ENCODE assay signal across 10 cellular contexts in the genomic region with DNA sequence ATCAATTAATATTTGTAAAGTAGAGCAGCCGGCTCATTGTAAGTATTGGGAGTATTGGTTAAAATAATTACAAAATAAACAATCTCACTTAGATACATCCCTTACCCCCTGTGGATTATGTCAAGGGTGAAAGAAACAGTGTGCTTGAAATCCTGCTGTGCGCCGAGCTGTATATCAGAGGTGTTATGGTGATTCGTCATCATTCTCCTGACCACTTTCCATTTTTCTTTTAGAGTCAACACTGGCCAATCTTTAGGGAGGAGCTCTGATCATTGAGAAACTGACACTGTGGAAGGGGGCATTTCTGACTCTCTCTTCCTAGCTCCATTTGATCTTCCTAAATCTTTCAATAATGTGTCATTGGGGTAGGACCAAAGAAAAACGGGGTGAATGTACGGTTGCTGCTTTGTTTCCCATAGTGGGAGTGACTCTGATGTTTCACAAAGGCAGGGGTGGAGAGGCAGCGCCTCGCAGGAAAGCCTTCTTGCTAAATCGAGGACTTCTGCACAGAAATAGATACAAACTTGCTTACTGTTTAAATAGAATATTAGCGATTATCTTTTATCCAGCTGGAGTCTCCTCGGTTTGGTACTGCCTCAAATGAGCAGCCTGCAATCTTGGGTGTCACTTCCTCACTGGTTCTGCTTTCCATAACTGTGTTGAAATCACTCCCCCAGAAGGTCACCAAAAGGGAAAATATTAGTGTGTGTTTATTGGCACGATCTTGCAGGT.
DNase-seq lines count a peak whose midpoint lies in the region; ATAC-seq and TF ChIP-seq lines count a peak whose summit lies in the region.
"Had no signal": no experiment of that assay in that cellular context is flagged by ENCODE, and none has a peak within 500 bp of the region (broad histone marks: within the 10 kb centered on the region; RNA-seq: fewer than 3 reads in every experiment).

No MANE protein-coding gene starts in this region.

- no peak overlapping the region for H2AFZ ChIP-seq in trophoblast cell (ENCODE audit: insufficient read depth, low read length, poor library complexity)

- H3K36me3 Mint-ChIP-seq in activated CD4-positive, alpha-beta T cell treated with anti-CD3 and anti-CD28 coated beads, Interleukin-2, amount 10 ng/mL, durations not matched to agents 24 days and 14 days (ENCODE audit: low read depth) = peaks cover 13% of the 10 kb centered on the region
- H3K36me3 Mint-ChIP-seq in IgD-negative memory B cell (peaks cover 26% of the 10 kb centered on the region), osteocyte (ENCODE audit: unreplicated experiment) (no peaks in the 10 kb centered on the region)
- H3K36me3 Mint-ChIP-seq in activated CD8-positive, alpha-beta T cell treated with anti-CD3 and anti-CD28 coated beads for 36 hours (ENCODE audit: low read depth) = peaks cover 36% of the 10 kb centered on the region

- peak; percentile 66 for ATAC-seq in activated CD8-positive, alpha-beta T cell treated with anti-CD3 and anti-CD28 coated beads for 36 hours
- ATAC-seq: PC-3 had no signal

- H3K27ac ChIP-seq in neutrophil (peak overlapping the region; percentile 75), trophoblast cell (ENCODE audit: low read depth, low read length) (no peak overlapping the region)
- H3K27ac ChIP-seq: cardiac muscle cell had no signal

- H3K79me1 ChIP-seq in trophoblast cell (ENCODE audit: low read length) = no peaks in the 10 kb centered on the region

- CTCF ChIA-PET in activated CD8-positive, alpha-beta T cell treated with anti-CD3 and anti-CD28 coated beads for 36 hours (lab: Charles Lee) = interaction anchor here (0.9 to 1.6 kb wide), 5 partner anchors 10 to 155 kb away, joined by 3 to 5 read pairs (median 3); no protein-coding TSS in a partner anchor

- POLR2A ChIA-PET in activated CD8-positive, alpha-beta T cell treated with anti-CD3 and anti-CD28 coated beads for 36 hours (lab: Charles Lee) = interaction anchor here (1.0 to 3.5 kb wide), 7 partner anchors 9 to 124 kb away, joined by 3 to 23 read pairs (median 4); partner anchors contain the start of gene PRKCB

- no peak overlapping the region for H2BK120ac ChIP-seq in trophoblast cell (ENCODE audit: insufficient read depth, low read length, poor library complexity)

- peaks cover 5% of the 10 kb centered on the region for H3K9me3 Mint-ChIP-seq in activated CD4-positive, alpha-beta T cell treated with anti-CD3 and anti-CD28 coated beads, Interleukin-2, amount 10 ng/mL, durations not matched to agents 24 days and 14 days
- H3K9me3 Mint-ChIP-seq in IgD-negative memory B cell = peaks cover 0 to 4% (median 0%) of the 10 kb centered on the region in 3 donors
- no peaks in the 10 kb centered on the region for H3K9me3 Mint-ChIP-seq in activated CD8-positive, alpha-beta T cell treated with anti-CD3 and anti-CD28 coated beads for 36 hours
- H3K9me3 Mint-ChIP-seq in osteocyte (ENCODE audit: unreplicated experiment) = no peaks in the 10 kb centered on the region

- no peak for DNase-seq in activated CD4-positive, alpha-beta T cell treated with anti-CD3 and anti-CD28 coated beads, Interleukin-2, amount 10 ng/mL, durations not matched to agents 24 days and 14 days
- no peak for DNase-seq in activated CD4-positive, alpha-beta T cell treated with anti-CD3 and anti-CD28 coated beads, Interleukin-2, amount 50 U/mL, for 48 hours
- DNase-seq in activated CD8-positive, alpha-beta T cell treated with anti-CD3 and anti-CD28 coated beads for 36 hours = peak; percentile 50
- DNase-seq in retina (no peak), trophoblast cell (no peak), osteocyte (ENCODE audit: extremely low spot score, unreplicated experiment) (no peak)
- DNase-seq: PC-3 had no signal

- H3K4ac ChIP-seq in trophoblast cell (ENCODE audit: low read depth, low read length) = no peak overlapping the region

- no peak overlapping the region for H3K14ac ChIP-seq in trophoblast cell (ENCODE audit: low read length)

- H3K9me3 ChIP-seq in neutrophil (no peaks in the 10 kb centered on the region), trophoblast cell (ENCODE audit: insufficient read depth, low read depth, low read length) (peaks cover 2% of the 10 kb centered on the region)

- no peak overlapping the region for H3K9ac ChIP-seq in trophoblast cell (ENCODE audit: low read length)

- H3K27ac Mint-ChIP-seq in activated CD4-positive, alpha-beta T cell treated with anti-CD3 and anti-CD28 coated beads, Interleukin-2, amount 10 ng/mL, durations not matched to agents 24 days and 14 days = peak overlapping the region; percentile 79
- H3K27ac Mint-ChIP-seq in IgD-negative memory B cell = peak overlapping the region; percentile 46 to 97 (median 60)
- peak overlapping the region; percentile 90 for H3K27ac Mint-ChIP-seq in activated CD8-positive, alpha-beta T cell treated with anti-CD3 and anti-CD28 coated beads for 36 hours
- no peak overlapping the region for H3K27ac Mint-ChIP-seq in osteocyte (ENCODE audit: unreplicated experiment)

- H3K27me3 Mint-ChIP-seq in activated CD4-positive, alpha-beta T cell treated with anti-CD3 and anti-CD28 coated beads, Interleukin-2, amount 10 ng/mL, durations not matched to agents 24 days and 14 days = no peaks in the 10 kb centered on the region
- H3K27me3 Mint-ChIP-seq in IgD-negative memory B cell = no peaks in the 10 kb centered on the region
- H3K27me3 Mint-ChIP-seq in activated CD8-positive, alpha-beta T cell treated with anti-CD3 and anti-CD28 coated beads for 36 hours = no peaks in the 10 kb centered on the region
- no peaks in the 10 kb centered on the region for H3K27me3 Mint-ChIP-seq in osteocyte (ENCODE audit: unreplicated experiment)

- H3K36me3 ChIP-seq in neutrophil (peaks cover 13% of the 10 kb centered on the region), trophoblast cell (ENCODE audit: control insufficient read depth in 1 of 2, insufficient read depth in 2 of 2, low read length in 2 of 2) (no peaks in the 10 kb centered on the region)
- H3K36me3 ChIP-seq: cardiac muscle cell had no signal

- no peak overlapping the region for H3K4me2 ChIP-seq in trophoblast cell (ENCODE audit: low read length)

- H4K91ac ChIP-seq in trophoblast cell (ENCODE audit: low read depth, low read length) = no peak overlapping the region

- no peaks in the 10 kb centered on the region for H3K79me2 ChIP-seq in trophoblast cell (ENCODE audit: control insufficient read depth, insufficient read depth, low read length, poor library complexity)

- intact Hi-C loops in activated CD4-positive, alpha-beta T cell treated with anti-CD3 and anti-CD28 coated beads, Interleukin-2, amount 10 ng/mL, durations not matched to agents 24 days and 14 days (cut with micrococcal nuclease) = loop anchor here (1.0 kb wide), 1 partner anchor 9 kb away; no protein-coding TSS in a partner anchor
- intact Hi-C loops in activated CD8-positive, alpha-beta T cell treated with anti-CD3 and anti-CD28 coated beads for 36 hours (cut with micrococcal nuclease) = loop anchor here (10.0 kb wide), 1 partner anchor 46 kb away; no protein-coding TSS in a partner anchor

- H3K18ac ChIP-seq in trophoblast cell (ENCODE audit: low read length) = no peak overlapping the region

- H3K4me1 Mint-ChIP-seq in activated CD4-positive, alpha-beta T cell treated with anti-CD3 and anti-CD28 coated beads, Interleukin-2, amount 10 ng/mL, durations not matched to agents 24 days and 14 days = peaks cover 55% of the 10 kb centered on the region
- H3K4me1 Mint-ChIP-seq in IgD-negative memory B cell (peaks cover 63 to 78% (median 74%) of the 10 kb centered on the region in 3 donors), osteocyte (ENCODE audit: unreplicated experiment) (no peaks in the 10 kb centered on the region)
- peaks cover 87% of the 10 kb centered on the region for H3K4me1 Mint-ChIP-seq in activated CD8-positive, alpha-beta T cell treated with anti-CD3 and anti-CD28 coated beads for 36 hours (ENCODE audit: low read depth)

- no CpG with 5 or more reads among the region's 12 CpGs for WGBS in trophoblast cell (ENCODE audit: extremely low coverage, insufficient coverage, insufficient read length)

- TF ChIP-seq CTCF in activated CD8-positive, alpha-beta T cell treated with anti-CD3 and anti-CD28 coated beads for 36 hours (IDR thresholded peaks at IDR 0.05) = no peak
- no peak for TF ChIP-seq CTCF in neutrophil (IDR thresholded peaks at IDR 0.05)
- no peak for TF ChIP-seq CTCF in osteocyte (IDR thresholded peaks at IDR 0.05)

- H3K27me3 ChIP-seq in neutrophil = no peaks in the 10 kb centered on the region
- H3K27me3 ChIP-seq in trophoblast cell (ENCODE audit: insufficient read depth, low read length) = no peaks in the 10 kb centered on the region
- H3K27me3 ChIP-seq: cardiac muscle cell had no signal

- H3K4me1 ChIP-seq in neutrophil (ENCODE audit: control insufficient read depth in 1 of 2, insufficient read depth in 1 of 2, low read depth in 1 of 2, low read length in 1 of 2) (peaks cover 35 to 39% of the 10 kb centered on the region in 2 experiments), trophoblast cell (ENCODE audit: control insufficient read depth in 1 of 2, insufficient read depth in 2 of 2, low read length in 2 of 2) (no peaks in the 10 kb centered on the region)

- no peak overlapping the region for H4K12ac ChIP-seq in trophoblast cell (ENCODE audit: low read depth, low read length)

- no peak overlapping the region for H4K8ac ChIP-seq in trophoblast cell (ENCODE audit: low read depth, low read length)

- H3K23ac ChIP-seq in trophoblast cell (ENCODE audit: low read length) = no peak overlapping the region

- H3K4me3 ChIP-seq in neutrophil (ENCODE audit: low read depth in 1 of 2, low read length in 1 of 2) (peak overlapping the region in 1 of 2 experiments; percentile 22), trophoblast cell (ENCODE audit: low read depth, low read length) (no peak overlapping the region)
- H3K4me3 ChIP-seq: cardiac muscle cell had no signal

- H2BK5ac ChIP-seq in trophoblast cell (ENCODE audit: low read depth, low read length, poor library complexity) = no peak overlapping the region

- H3K4me3 Mint-ChIP-seq in activated CD4-positive, alpha-beta T cell treated with anti-CD3 and anti-CD28 coated beads, Interleukin-2, amount 10 ng/mL, durations not matched to agents 24 days and 14 days = peak overlapping the region; percentile 59
- H3K4me3 Mint-ChIP-seq in IgD-negative memory B cell = peak overlapping the region; percentile 23 to 87 (median 58)
- peak overlapping the region; percentile 67 for H3K4me3 Mint-ChIP-seq in activated CD8-positive, alpha-beta T cell treated with anti-CD3 and anti-CD28 coated beads for 36 hours
- no peak overlapping the region for H3K4me3 Mint-ChIP-seq in osteocyte (ENCODE audit: unreplicated experiment)

- no peak overlapping the region for H2AK5ac ChIP-seq in trophoblast cell (ENCODE audit: low read length)

- no peak overlapping the region for H2BK12ac ChIP-seq in trophoblast cell (ENCODE audit: low read length)
